In genomic region chr10:56604624-56605023, GRCh38 we compare ENCODE assay signal across 23 cellular contexts.
A peak's percentile ranks its signal among the peaks of the same experiment; 100 is the strongest.
DNase-seq lines count a peak whose midpoint lies in the region; ATAC-seq and TF ChIP-seq lines count a peak whose summit lies in the region.
"Had no signal": no experiment of that assay in that cellular context is flagged by ENCODE, and none has a peak within 500 bp of the region (broad histone marks: within the 10 kb centered on the region; RNA-seq: fewer than 3 reads in every experiment).

No MANE protein-coding gene starts in this region.

- no peak overlapping the region for H3K23ac ChIP-seq in trophoblast cell (ENCODE audit: low read length)

- H3K9ac ChIP-seq in SK-N-SH (no peak overlapping the region), trophoblast cell (ENCODE audit: low read length) (no peak overlapping the region)

- TF ChIP-seq CTCF in SK-N-SH (IDR thresholded peaks at IDR 0.05), result no peak
- TF ChIP-seq CTCF in OCI-LY7 (conservative IDR thresholded peaks at IDR 0.05; ENCODE audit: low read length), result no peak
- TF ChIP-seq CTCF in hepatocyte (IDR thresholded peaks at IDR 0.05; ENCODE audit: poor library complexity), result no peak
- TF ChIP-seq CTCF in body of pancreas (IDR thresholded peaks at IDR 0.05), result no peak

- no peak for TF ChIP-seq POLR2A in body of pancreas (IDR thresholded peaks at IDR 0.05)

- no peaks in the 10 kb centered on the region for H3K79me2 ChIP-seq in SK-N-SH (ENCODE audit: insufficient read depth)
- no peaks in the 10 kb centered on the region for H3K79me2 ChIP-seq in OCI-LY7 (ENCODE audit: insufficient read depth, low read depth, low read length)
- no peaks in the 10 kb centered on the region for H3K79me2 ChIP-seq in hepatocyte
- no peaks in the 10 kb centered on the region for H3K79me2 ChIP-seq in trophoblast cell (ENCODE audit: control insufficient read depth, insufficient read depth, low read length, poor library complexity)

- H2BK12ac ChIP-seq in trophoblast cell (ENCODE audit: low read length), result no peak overlapping the region

- H3K9me2 ChIP-seq in SK-N-SH (no peaks in the 10 kb centered on the region), OCI-LY7 (ENCODE audit: insufficient read depth, low read length) (no peaks in the 10 kb centered on the region), hepatocyte (replicated peaks; ENCODE audit: insufficient read depth) (no peaks in the 10 kb centered on the region)

- CTCF ChIA-PET in SK-N-SH (lab: Yijun Ruan, JAX), result no interaction called here
- CTCF ChIA-PET in OCI-LY7 (lab: Charles Lee; ENCODE audit: unreplicated experiment), result no interaction called here

- H3K4me3 ChIP-seq in SK-N-SH (ENCODE audit: low read depth in 2 of 2, low read length in 1 of 2) (no peak overlapping the region; a peak in 1 of 4 replicates), OCI-LY7 (ENCODE audit: low read depth, low read length, poor library complexity, severe bottlenecking) (no peak overlapping the region), hepatocyte (no peak overlapping the region), trophoblast cell (ENCODE audit: low read depth, low read length) (no peak overlapping the region), body of pancreas (no peak overlapping the region)
- H3K4me3 ChIP-seq: K562, SJSA1 had no signal

- no peak overlapping the region for H2BK120ac ChIP-seq in trophoblast cell (ENCODE audit: insufficient read depth, low read length, poor library complexity)

- POLR2A ChIA-PET in SK-N-SH (lab: Yijun Ruan, JAX), result no interaction called here
- POLR2A ChIA-PET in OCI-LY7 (lab: Charles Lee), result interaction anchor here (0.6 to 2.0 kb wide), 8 partner anchors 9 to 243 kb away, joined by 3 to 9 read pairs (median 4); partner anchors contain the start of gene ZWINT

- no peaks in the 10 kb centered on the region for H3K36me3 ChIP-seq in SK-N-SH (replicated peaks in 1 of 2; ENCODE audit: control insufficient read depth in 1 of 2, insufficient read depth in 2 of 2, low read length in 1 of 2)
- no peaks in the 10 kb centered on the region for H3K36me3 ChIP-seq in OCI-LY7 (ENCODE audit: insufficient read depth, low read length)
- no peaks in the 10 kb centered on the region for H3K36me3 ChIP-seq in hepatocyte (replicated peaks; ENCODE audit: insufficient read depth, low read depth)
- H3K36me3 ChIP-seq in trophoblast cell (ENCODE audit: control insufficient read depth in 1 of 2, insufficient read depth in 2 of 2, low read length in 2 of 2), result no peaks in the 10 kb centered on the region
- H3K36me3 ChIP-seq in body of pancreas (replicated peaks in 1 of 2; ENCODE audit: insufficient read depth in 1 of 2, low read depth in 2 of 2), result no peaks in the 10 kb centered on the region
- H3K36me3 ChIP-seq: SJSA1 had no signal

- no peaks in the 10 kb centered on the region for H3K27me3 ChIP-seq in SK-N-SH (ENCODE audit: insufficient read depth)
- H3K27me3 ChIP-seq in hepatocyte, result no peaks in the 10 kb centered on the region
- H3K27me3 ChIP-seq in trophoblast cell (ENCODE audit: insufficient read depth, low read length), result no peaks in the 10 kb centered on the region
- H3K27me3 ChIP-seq in body of pancreas, result no peaks in the 10 kb centered on the region
- H3K27me3 ChIP-seq: SJSA1 had no signal

- H3K79me1 ChIP-seq in trophoblast cell (ENCODE audit: low read length), result no peaks in the 10 kb centered on the region

- ATAC-seq in SK-N-SH treated with all-trans-retinoic acid at 6 μM for 48 hours, result no peak
- ATAC-seq in HG03025 (IDR thresholded peaks at IDR 0.05; ENCODE audit: low FRiP score, unreplicated experiment), result no peak
- no peak for ATAC-seq in body of pancreas
- ATAC-seq: CD8-positive, alpha-beta T cell; K562 had no signal

- H4K20me1 ChIP-seq in SK-N-SH (ENCODE audit: insufficient read depth) (no peaks in the 10 kb centered on the region), OCI-LY7 (ENCODE audit: insufficient read depth, low read length) (no peaks in the 10 kb centered on the region), hepatocyte (ENCODE audit: insufficient read depth, poor library complexity, severe bottlenecking) (no peaks in the 10 kb centered on the region)

- no peak overlapping the region for H3K4ac ChIP-seq in trophoblast cell (ENCODE audit: low read depth, low read length)

- no peaks in the 10 kb centered on the region; a peak in 1 of 4 replicates for H3K4me1 ChIP-seq in SK-N-SH (ENCODE audit: control insufficient read depth in 1 of 2, insufficient read depth in 2 of 2, low read depth in 1 of 2, low read length in 1 of 2)
- peaks cover 13% of the 10 kb centered on the region for H3K4me1 ChIP-seq in OCI-LY7 (ENCODE audit: insufficient read depth, low read length, poor library complexity, severe bottlenecking)
- no peaks in the 10 kb centered on the region for H3K4me1 ChIP-seq in hepatocyte (ENCODE audit: insufficient read depth)
- no peaks in the 10 kb centered on the region for H3K4me1 ChIP-seq in trophoblast cell (ENCODE audit: control insufficient read depth in 1 of 2, insufficient read depth in 2 of 2, low read length in 2 of 2)
- no peaks in the 10 kb centered on the region for H3K4me1 ChIP-seq in body of pancreas
- H3K4me1 ChIP-seq: SJSA1 had no signal

- no peak overlapping the region for H2BK5ac ChIP-seq in trophoblast cell (ENCODE audit: low read depth, low read length, poor library complexity)

- no TSS peak for BruUV-seq in OCI-LY7 (replicated peaks; lab: Mats Ljungman, UMichigan)

- H2AFZ ChIP-seq in SK-N-SH (ENCODE audit: low read depth) (no peak overlapping the region), OCI-LY7 (ENCODE audit: low read length) (peak overlapping the region; percentile 84), hepatocyte (peak overlapping the region; percentile 39), trophoblast cell (ENCODE audit: insufficient read depth, low read length, poor library complexity) (no peak overlapping the region)

- no peak for TF ChIP-seq RAD21 in SK-N-SH (IDR thresholded peaks at IDR 0.05; ENCODE audit: low read length)

- no peak overlapping the region for H2AK5ac ChIP-seq in trophoblast cell (ENCODE audit: low read length)

- no peak for TF ChIP-seq EP300 in SK-N-SH (IDR thresholded peaks at IDR 0.05; ENCODE audit: borderline replicate concordance in 1 of 2, low read depth in 1 of 2, low read length in 1 of 2)

- no peaks in the 10 kb centered on the region for H3K9me3 ChIP-seq in SK-N-SH
- H3K9me3 ChIP-seq in OCI-LY7 (ENCODE audit: low read length), result 0 out of 2 replicates have a peak, but pooled peaks cover 3% of the 10 kb centered on the region
- no peaks in the 10 kb centered on the region for H3K9me3 ChIP-seq in hepatocyte (ENCODE audit: low read depth)
- H3K9me3 ChIP-seq in trophoblast cell (ENCODE audit: insufficient read depth, low read depth, low read length), result no peaks in the 10 kb centered on the region
- H3K9me3 ChIP-seq in body of pancreas, result no peaks in the 10 kb centered on the region
- H3K9me3 ChIP-seq: SJSA1 had no signal

- no peak overlapping the region for H4K8ac ChIP-seq in trophoblast cell (ENCODE audit: low read depth, low read length)

- intact Hi-C loops in OCI-LY7 (cut with micrococcal nuclease; ENCODE audit: unreplicated experiment) (no loop called here), body of pancreas (cut with DNase I) (no loop called here)

- peak overlapping the region; percentile 19; the same call in 1 of the 2 replicates for H3K4me2 ChIP-seq in SK-N-SH
- peak overlapping the region; percentile 60 for H3K4me2 ChIP-seq in OCI-LY7 (ENCODE audit: low read length)
- H3K4me2 ChIP-seq in hepatocyte, result peak overlapping the region; percentile 63
- no peak overlapping the region for H3K4me2 ChIP-seq in trophoblast cell (ENCODE audit: low read length)

- H4K91ac ChIP-seq in trophoblast cell (ENCODE audit: low read depth, low read length), result no peak overlapping the region

- no peaks in the 10 kb centered on the region for H3F3A ChIP-seq in SK-N-SH (replicated peaks; ENCODE audit: insufficient read depth)

- DNase-seq in SK-N-SH, result no peak
- no peak for DNase-seq in OCI-LY7 (ENCODE audit: low spot score)
- no peak for DNase-seq in hepatocyte (ENCODE audit: low spot score)
- DNase-seq in trophoblast cell, result no peak
- DNase-seq in body of pancreas, result no peak
- DNase-seq in MV-4-11 (lab: John Stamatoyannopoulos, UW), result no peak
- DNase-seq: 8988T; AML-193; C1 segment of cervical spinal cord; CD8-positive, alpha-beta T cell; DMS153; GDM1; MM.1S; NCI-H1092; NCI-H1436; NCI-H187 treated with DMSO at 0.1 percent for 48 hours; NCI-H2107; NCI-H446 treated with DMSO at 0.1 percent for 48 hours; NCI-H526 treated with DMSO at 0.1 percent for 48 hours had no signal

- H3K14ac ChIP-seq in trophoblast cell (ENCODE audit: low read length), result no peak overlapping the region

- WGBS in SK-N-SH (ENCODE audit: low lambda C conversion rate), result 38% methylated on average over 12 of the region's 12 CpGs
- WGBS in hepatocyte (ENCODE audit: low lambda C conversion rate, missing lambda C conversion rate), result 85% methylated on average over 12 of the region's 12 CpGs
- no CpG with 5 or more reads among the region's 12 CpGs for WGBS in trophoblast cell (ENCODE audit: extremely low coverage, insufficient coverage, insufficient read length)
- 76 to 82% methylated on average over 12 of the region's 12 CpGs for WGBS in body of pancreas, 2 donors

- no peak overlapping the region for H3K27ac ChIP-seq in SK-N-SH (ENCODE audit: low read depth in 2 of 2, low read length in 1 of 2)
- no peak overlapping the region for H3K27ac ChIP-seq in OCI-LY7 (ENCODE audit: low read depth, low read length, poor library complexity, severe bottlenecking)
- H3K27ac ChIP-seq in hepatocyte, result no peak overlapping the region
- no peak overlapping the region for H3K27ac ChIP-seq in trophoblast cell (ENCODE audit: low read depth, low read length)
- H3K27ac ChIP-seq in body of pancreas, result no peak overlapping the region
- H3K27ac ChIP-seq: SJSA1 had no signal

- no peak overlapping the region for H3K18ac ChIP-seq in trophoblast cell (ENCODE audit: low read length)

- H4K12ac ChIP-seq in trophoblast cell (ENCODE audit: low read depth, low read length), result peak overlapping the region; percentile 7

TF ChIP-seq in SK-N-SH treated with all-trans-retinoic acid at 6 μM for 48 hours, 23 proteins besides CTCF, POLR2A, EP300 and RAD21 (continues in another document):
- no peak for TF ChIP-seq PPARA (CRISPR knock-in tag; IDR thresholded peaks at IDR 0.05; ENCODE audit: borderline replicate concordance)
- no peak for TF ChIP-seq ISL1 (CRISPR knock-in tag; IDR thresholded peaks at IDR 0.05)
- no peak for TF ChIP-seq ZNF8 (CRISPR knock-in tag; IDR thresholded peaks at IDR 0.05)
- TF ChIP-seq BACH2 (CRISPR knock-in tag; IDR thresholded peaks at IDR 0.05; ENCODE audit: borderline replicate concordance), result no peak
- no peak for TF ChIP-seq CSRNP3 (CRISPR knock-in tag; IDR thresholded peaks at IDR 0.05)

Comparison
In these comparisons a context has a peak if more than half of its experiments do, and no peak if none do; other contexts are left out.
1. H2AFZ ChIP-seq: peak in OCI-LY7 (single experiment) and hepatocyte (single experiment); none in SK-N-SH (single experiment) and trophoblast cell (single experiment).